ENCODE assay signal across 8 cellular contexts in the genomic region with DNA sequence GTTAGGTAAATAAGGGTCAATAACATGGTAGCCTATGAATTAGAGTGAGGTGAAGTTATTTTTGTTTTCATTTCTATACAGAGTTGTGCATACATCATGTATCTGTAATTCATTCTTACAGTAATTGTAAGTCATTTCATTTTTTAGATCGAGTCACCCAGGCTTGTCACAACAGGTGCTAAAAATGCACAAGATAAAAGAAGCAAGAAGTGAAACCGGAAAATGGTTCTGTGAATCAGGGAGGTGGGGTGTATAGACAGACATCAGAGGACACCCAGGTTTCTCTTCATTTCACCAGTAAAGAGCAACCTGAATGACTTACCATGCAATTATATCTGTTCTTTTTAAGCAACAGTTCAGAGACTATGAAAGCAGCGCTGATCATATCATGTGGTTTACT. TPM values are rescaled to one million over a fixed set of nuclear protein-coding genes. Genes with fewer than 3 reads are reported as not detected.
A peak's percentile ranks its signal among the peaks of the same experiment; 100 is the strongest.
DNase-seq lines count a peak whose midpoint lies in the region; ATAC-seq and TF ChIP-seq lines count a peak whose summit lies in the region.

No MANE protein-coding gene starts in this region.

- no peaks in the 10 kb centered on the region for H3K27me3 ChIP-seq in mammary epithelial cell (ENCODE audit: insufficient read depth, low read length)
- H3K27me3 ChIP-seq in ascending aorta, result no peaks in the 10 kb centered on the region
- no peaks in the 10 kb centered on the region for H3K27me3 ChIP-seq in Caco-2 (replicated peaks; ENCODE audit: control insufficient read depth, insufficient read depth, low read length)

- 31% methylated on average over 3 of the region's 3 CpGs for WGBS in mammary epithelial cell (ENCODE audit: low coverage, missing lambda C conversion rate)

- peaks cover 40% of the 10 kb centered on the region for H3K4me1 ChIP-seq in mammary epithelial cell (ENCODE audit: insufficient read depth, low read length)
- H3K4me1 ChIP-seq in ascending aorta, result no peaks in the 10 kb centered on the region
- H3K4me1 ChIP-seq in Caco-2, result peaks cover 11% of the 10 kb centered on the region

- no TSS peak for BruUV-seq in mammary epithelial cell (replicated peaks; lab: Mats Ljungman, UMichigan)
- no TSS peak for BruUV-seq in Caco-2 (replicated peaks; lab: Mats Ljungman, UMichigan)

- no peaks in the 10 kb centered on the region for H3K36me3 Mint-ChIP-seq in IgD-negative memory B cell
- no peaks in the 10 kb centered on the region for H3K36me3 Mint-ChIP-seq in Caco-2 (ENCODE audit: insufficient read depth, unreplicated experiment)

- H4K20me1 ChIP-seq in mammary epithelial cell (ENCODE audit: insufficient read depth, low read length), result no peaks in the 10 kb centered on the region

- H3K27ac ChIP-seq in mammary epithelial cell (ENCODE audit: insufficient read depth, low read depth, low read length) (peak overlapping the region; percentile 84), ascending aorta (no peak overlapping the region)

- in situ Hi-C loops in mammary epithelial cell (cut with MboI; ENCODE audit: low sequenced_read_pairs in 2 of 2), result no loop called here

- H3K4me3 Mint-ChIP-seq in IgD-negative memory B cell (peak overlapping the region; percentile 78 to 92 (median 86)), Caco-2 (ENCODE audit: unreplicated experiment) (no peak overlapping the region)

- DNase-seq in mammary epithelial cell, result peak; percentile 84
- DNase-seq in ascending aorta (ENCODE audit: low spot score in 2 of 2), result no peak
- no peak for DNase-seq in NCI-H2029 treated with DMSO at 0.1 percent for 48 hours (lab: John Stamatoyannopoulos, UW)
- no peak for DNase-seq in Caco-2
- DNase-seq in NCI-H1105 treated with DMSO at 0.1 percent for 48 hours (lab: John Stamatoyannopoulos, UW), result no peak

- H3K79me2 ChIP-seq in mammary epithelial cell (ENCODE audit: insufficient read depth, low read length), result no peaks in the 10 kb centered on the region

- H3K27ac Mint-ChIP-seq in IgD-negative memory B cell (peak overlapping the region; percentile 93 to 98 (median 94)), Caco-2 (ENCODE audit: unreplicated experiment) (no peak overlapping the region)

- no peaks in the 10 kb centered on the region for H3K9me3 ChIP-seq in mammary epithelial cell (replicated peaks; ENCODE audit: insufficient read depth, low read length)
- H3K9me3 ChIP-seq in ascending aorta, result no peaks in the 10 kb centered on the region
- 0 out of 2 replicates have a peak, but pooled peaks cover 6% of the 10 kb centered on the region for H3K9me3 ChIP-seq in Caco-2

- H3K27me3 Mint-ChIP-seq in IgD-negative memory B cell, result peaks cover 2% of the 10 kb centered on the region
- no peaks in the 10 kb centered on the region for H3K27me3 Mint-ChIP-seq in Caco-2 (ENCODE audit: insufficient read depth, unreplicated experiment)

- TF ChIP-seq CTCF in mammary epithelial cell (conservative IDR thresholded peaks at IDR 0.05 in 1 of 2, IDR thresholded peaks at IDR 0.05 in 1 of 2; ENCODE audit: extremely low read depth in 1 of 2, insufficient read depth in 1 of 2, low read depth in 1 of 2, low read length in 2 of 2) (no peak), ascending aorta (IDR thresholded peaks at IDR 0.05) (no peak), Caco-2 (IDR thresholded peaks at IDR 0.05; ENCODE audit: insufficient read depth in 1 of 2, low read depth in 1 of 2, low read length in 1 of 2, severe bottlenecking in 1 of 2, unreplicated experiment in 1 of 2) (no peak)

- H2AFZ ChIP-seq in mammary epithelial cell (ENCODE audit: low read depth, low read length), result peak overlapping the region; percentile 25

- H3K36me3 ChIP-seq in mammary epithelial cell (ENCODE audit: insufficient read depth, low read length) (no peaks in the 10 kb centered on the region), ascending aorta (no peaks in the 10 kb centered on the region), Caco-2 (ENCODE audit: control insufficient read depth, insufficient read depth, low read length) (no peaks in the 10 kb centered on the region)

- H3K4me1 Mint-ChIP-seq in IgD-negative memory B cell (peaks cover 48 to 67% (median 64%) of the 10 kb centered on the region in 3 donors), Caco-2 (ENCODE audit: low read depth, unreplicated experiment) (peaks cover 24% of the 10 kb centered on the region)

- POLR2A ChIA-PET in Caco-2 (lab: Charles Lee), result no interaction called here

- intact Hi-C loops in mammary epithelial cell (cut with micrococcal nuclease) (loop anchor here (1.0 to 5.0 kb wide), 7 partner anchors 12 to 256 kb away; partner anchors contain the start of genes GFOD1 and SIRT5), ascending aorta (cut with DNase I) (no loop called here), Caco-2 (cut with micrococcal nuclease; ENCODE audit: unreplicated experiment) (no loop called here)

- dilution Hi-C loops in mammary epithelial cell (cut with HindIII; ENCODE audit: low sequenced_read_pairs), result no loop called here

- H3K9me3 Mint-ChIP-seq in IgD-negative memory B cell, result no peaks in the 10 kb centered on the region
- no peaks in the 10 kb centered on the region for H3K9me3 Mint-ChIP-seq in Caco-2 (ENCODE audit: unreplicated experiment)

- ATAC-seq in GM18499 (IDR thresholded peaks at IDR 0.05; ENCODE audit: insufficient read depth, unreplicated experiment) (peak; percentile 79), GM21529 (IDR thresholded peaks at IDR 0.05; ENCODE audit: unreplicated experiment) (peak; percentile 87)

- CTCF ChIA-PET in mammary epithelial cell (lab: Charles Lee; ENCODE audit: low non-redundant PET) (interaction anchor here (0.7 kb wide), 1 partner anchor 219 kb away, joined by 3 read pairs; the partner anchor contains the start of gene SIRT5), Caco-2 (lab: Charles Lee) (no interaction called here)

- peak overlapping the region; percentile 81 for H3K4me2 ChIP-seq in mammary epithelial cell (ENCODE audit: insufficient read depth, low read depth, low read length)

- peak overlapping the region; percentile 33 for H3K9ac ChIP-seq in mammary epithelial cell (ENCODE audit: insufficient read depth, low read length)

- H3K4me3 ChIP-seq in mammary epithelial cell (replicated peaks in 1 of 3; ENCODE audit: insufficient read depth in 1 of 3, low read depth in 2 of 3, low read length in 3 of 3), result peak overlapping the region in 1 of 3 experiments; percentile 3
- H3K4me3 ChIP-seq in ascending aorta, result no peak overlapping the region
- no peak overlapping the region for H3K4me3 ChIP-seq in Caco-2 (ENCODE audit: low read depth, low read length)

RNA-seq across cellular contexts. Expression of gene TBC1D7, which starts 27.6 kb away (rescaled TPM):
- polyA plus RNA-seq in IgD-negative memory B cell, result 15.7 TPM
- total RNA-seq in mammary epithelial cell, result 10 to 100 TPM; 21.0 to 22.1 TPM
- 21.8 TPM for polyA plus RNA-seq in mammary epithelial cell
- polyA minus RNA-seq in mammary epithelial cell, result 30.2 TPM
- 79.5 TPM for total RNA-seq in ascending aorta
- total RNA-seq in Caco-2 (2022), result 132 and 152 TPM in 2 replicates
